9 cellular contexts compared by ENCODE assay signal in genomic region chr3:107431048-107431297, GRCh38. TPM values are rescaled to one million over a fixed set of nuclear protein-coding genes. Genes with fewer than 3 reads are reported as not detected.
DNase-seq lines count a peak whose midpoint lies in the region; ATAC-seq, FAIRE-seq and TF ChIP-seq lines count a peak whose summit lies in the region.
"Had no signal": no experiment of that assay in that cellular context is flagged by ENCODE, and none has a peak within 500 bp of the region (broad histone marks: within the 10 kb centered on the region; RNA-seq: fewer than 3 reads in every experiment).

No MANE protein-coding gene starts in this region.

- peak overlapping the region; percentile 90 for H3K27ac ChIP-seq in WERI-Rb-1
- H3K27ac ChIP-seq in endothelial cell of umbilical vein (ENCODE audit: insufficient read depth, low read depth, low read length), result no peak overlapping the region

- H3K4me1 ChIP-seq in endothelial cell of umbilical vein (ENCODE audit: control insufficient read depth, extremely low read depth, insufficient read depth, low read length), result peaks cover 20% of the 10 kb centered on the region

- CTCF ChIA-PET in endothelial cell of umbilical vein (lab: Charles Lee), result interaction anchor here (0.8 to 5.5 kb wide), 15 partner anchors 10 to 310 kb away, joined by 3 to 88 read pairs (median 4); no protein-coding TSS in a partner anchor

- TF ChIP-seq CTCF in WERI-Rb-1 (IDR thresholded peaks at IDR 0.05; ENCODE audit: low read depth, low read length), result no peak
- TF ChIP-seq CTCF in endothelial cell of umbilical vein (IDR thresholded peaks at IDR 0.05; ENCODE audit: extremely low read depth in 1 of 2, insufficient read depth in 1 of 2, low read depth in 1 of 2, low read length in 2 of 2), result no peak
- no peak for TF ChIP-seq CTCF in type B pancreatic cell (conservative IDR thresholded peaks at IDR 0.05)

- H3K4me3 ChIP-seq in WERI-Rb-1 (ENCODE audit: low read depth, low read length), result peak overlapping the region; percentile 72
- peak overlapping the region; percentile 50 to 81 (median 64) for H3K4me3 ChIP-seq in endothelial cell of umbilical vein (replicated peaks in 1 of 3; ENCODE audit: insufficient read depth in 1 of 3, low read depth in 1 of 3, low read length in 3 of 3)

- H3K27me3 ChIP-seq in WERI-Rb-1 (ENCODE audit: insufficient read depth, low read depth, severe bottlenecking), result no peaks in the 10 kb centered on the region
- peaks cover 3% of the 10 kb centered on the region in 2 experiments for H3K27me3 ChIP-seq in endothelial cell of umbilical vein (ENCODE audit: control insufficient read depth in 2 of 2, insufficient read depth in 2 of 2, low read length in 2 of 2)

- H3K9me3 ChIP-seq in WERI-Rb-1 (ENCODE audit: severe bottlenecking), result no peaks in the 10 kb centered on the region
- no peaks in the 10 kb centered on the region for H3K9me3 ChIP-seq in endothelial cell of umbilical vein (replicated peaks; ENCODE audit: control insufficient read depth, insufficient read depth, low read length)

- FAIRE-seq in endothelial cell of umbilical vein (lab: Jason Lieb, UNC), result no peak

- no peaks in the 10 kb centered on the region for H3K79me2 ChIP-seq in endothelial cell of umbilical vein (ENCODE audit: control insufficient read depth, insufficient read depth, low read length)

- H3K27ac Mint-ChIP-seq in naive B cell, result peak overlapping the region in 5 of 6 donors; percentile 24 to 86 (median 69)
- no peak overlapping the region for H3K27ac Mint-ChIP-seq in type B pancreatic cell

- H3K9ac ChIP-seq in endothelial cell of umbilical vein (replicated peaks; ENCODE audit: extremely low read depth, insufficient read depth, low read length), result peak overlapping the region; percentile 86

- H4K20me1 ChIP-seq in endothelial cell of umbilical vein (replicated peaks; ENCODE audit: control insufficient read depth, extremely low read depth, insufficient read depth, low read length), result no peaks in the 10 kb centered on the region

- H3K36me3 Mint-ChIP-seq in naive B cell (no peaks in the 10 kb centered on the region), type B pancreatic cell (no peaks in the 10 kb centered on the region)

- peak overlapping the region; percentile 86 to 95 (median 89) for H3K4me3 Mint-ChIP-seq in naive B cell
- H3K4me3 Mint-ChIP-seq in type B pancreatic cell, result peak overlapping the region; percentile 91

- no peaks in the 10 kb centered on the region for H3K9me1 ChIP-seq in endothelial cell of umbilical vein (replicated peaks; ENCODE audit: control insufficient read depth, extremely low read depth, insufficient read depth, low read length)

- no TSS peak for BruUV-seq in endothelial cell of umbilical vein (replicated peaks; lab: Mats Ljungman, UMichigan)

- DNase-seq in activated T-cell treated with anti-CD3 and anti-CD28 coated beads for 1 hour (ENCODE audit: low read depth), result peak; percentile 8
- DNase-seq in activated T-cell treated with anti-CD3 and anti-CD28 coated beads, Interleukin-2, amount 50 U/mL, for 48 hours, result no peak
- DNase-seq in WERI-Rb-1, result no peak
- DNase-seq in endothelial cell of umbilical vein (ENCODE audit: low read depth, low spot score), result peak; percentile 27
- peak; percentile 25 for DNase-seq in naive B cell
- DNase-seq in type B pancreatic cell (ENCODE audit: extremely low spot score, unreplicated experiment), result no peak
- DNase-seq in KG1 (lab: John Stamatoyannopoulos, UW), result no peak

- dilution Hi-C loops in endothelial cell of umbilical vein (cut with MboI; ENCODE audit: extremely low pct_ligation_motif_present, low sequenced_read_pairs), result no loop called here

- no peaks in the 10 kb centered on the region for H3K36me3 ChIP-seq in WERI-Rb-1
- H3K36me3 ChIP-seq in endothelial cell of umbilical vein (ENCODE audit: control insufficient read depth in 2 of 2, extremely low read depth in 1 of 2, insufficient read depth in 2 of 2, low read length in 2 of 2), result no peaks in the 10 kb centered on the region

- H3K4me2 ChIP-seq in endothelial cell of umbilical vein (ENCODE audit: insufficient read depth, low read length), result peak overlapping the region; percentile 94

- no peak for TF ChIP-seq POLR2A in endothelial cell of umbilical vein (IDR thresholded peaks at IDR 0.05; ENCODE audit: low read depth, low read length)

- peak overlapping the region; percentile 96 for H2AFZ ChIP-seq in endothelial cell of umbilical vein (ENCODE audit: low read depth, low read length)

- ATAC-seq in HG03066 (IDR thresholded peaks at IDR 0.05; ENCODE audit: low read depth, unreplicated experiment), result peak; percentile 23
- ATAC-seq in naive B cell (ENCODE audit: low read depth in 2 of 2), result peak; percentile 11 to 15

- POLR2A ChIA-PET in endothelial cell of umbilical vein (lab: Charles Lee), result interaction anchor here (0.9 kb wide), 1 partner anchor 61 kb away, joined by 3 read pairs; no protein-coding TSS in a partner anchor

- H3K4me1 Mint-ChIP-seq in naive B cell (peaks cover 20 to 47% (median 37%) of the 10 kb centered on the region in 3 donors), type B pancreatic cell (ENCODE audit: unreplicated experiment) (peaks cover 22% of the 10 kb centered on the region)

- H3K27me3 Mint-ChIP-seq in naive B cell, result peaks cover 0 to 16% (median 5%) of the 10 kb centered on the region in 3 donors
- peaks cover 22% of the 10 kb centered on the region for H3K27me3 Mint-ChIP-seq in type B pancreatic cell

- no peaks in the 10 kb centered on the region for H3K9me3 Mint-ChIP-seq in naive B cell
- no peaks in the 10 kb centered on the region for H3K9me3 Mint-ChIP-seq in type B pancreatic cell

- intact Hi-C loops in endothelial cell of umbilical vein (cut with micrococcal nuclease), result loop anchor here (10.0 kb wide), 1 partner anchor 234 kb away; no protein-coding TSS in a partner anchor

TF ChIP-seq in endothelial cell of umbilical vein, 7 proteins besides CTCF, POLR2A, EP300 and RAD21:
- no peak for TF ChIP-seq MAX (IDR thresholded peaks at IDR 0.05; ENCODE audit: insufficient read depth, insufficient read length)

RNA-seq across cellular contexts. Expression of gene CCDC54, which starts 53.7 kb away (rescaled TPM):
- not detected in 2 replicates for total RNA-seq in endothelial cell of umbilical vein
- polyA plus RNA-seq in endothelial cell of umbilical vein, result not detected in 2 replicates
- not detected in 2 replicates for polyA plus RNA-seq in endothelial cell of umbilical vein (2011; cell fraction: cytosol; rRNA removed)
- not detected in 2 replicates for polyA plus RNA-seq in endothelial cell of umbilical vein (2011; cell fraction: nucleus; rRNA removed)
- polyA plus RNA-seq in endothelial cell of umbilical vein (2012), result 0.12 TPM in 1 of 2 replicates, not detected in the other
- 0.17 TPM in 1 of 2 replicates, not detected in the other for polyA minus RNA-seq in endothelial cell of umbilical vein
- not detected for polyA minus RNA-seq in endothelial cell of umbilical vein (2011; cell fraction: cytosol; rRNA and poly(A)+ RNA removed)
- polyA minus RNA-seq in endothelial cell of umbilical vein (2011; cell fraction: nucleus; rRNA and poly(A)+ RNA removed), result not detected in 2 replicates
- under 1 TPM in 1 of 6 donors, not detected in 5; 0.29 TPM for polyA plus RNA-seq in naive B cell (ENCODE audit: low read depth in 6 of 6)
- total RNA-seq in type B pancreatic cell (ENCODE audit: low replicate concordance), result not detected in 2 replicates
- total RNA-seq: lung microvascular endothelial cell had no signal

Comparison
In these comparisons a context has a peak if more than half of its experiments do, and no peak if none do; other contexts are left out.
1. DNase-seq: peak in activated T-cell treated with anti-CD3 and anti-CD28 coated beads for 1 hour (single experiment), endothelial cell of umbilical vein (single experiment) and naive B cell (single experiment); none in activated T-cell treated with anti-CD3 and anti-CD28 coated beads, Interleukin-2, amount 50 U/mL, for 48 hours (0 of 2), WERI-Rb-1 (single experiment), type B pancreatic cell (single experiment) and KG1 (single experiment).